ENCODE assay signal across 28 cellular contexts in genomic region chr1:115685029-115685705, GRCh38.
"Had no signal": no experiment of that assay in that cellular context is flagged by ENCODE, and none has a peak within 500 bp of the region (broad histone marks: within the 10 kb centered on the region; RNA-seq: fewer than 3 reads in every experiment).

No MANE protein-coding gene starts in this region.

- DNase-seq: activated CD4-positive, alpha-beta memory T cell treated with anti-CD3 and anti-CD28 coated beads for 36 hours; activated CD4-positive, alpha-beta T cell treated with anti-CD3 and anti-CD28 coated beads, Interleukin-2, amount 10 ng/mL, durations not matched to agents 24 days and 14 days; activated CD8-positive, alpha-beta memory T cell treated with anti-CD3 and anti-CD28 coated beads, Interleukin-2, amount 50 U/mL, for 4 hours; activated T-cell treated with anti-CD3 and anti-CD28 coated beads, Interleukin-2, amount 50 U/mL, for 1 hour; central memory CD4-positive, alpha-beta T cell; foreskin fibroblast; head of caudate nucleus; hippocampal formation; immature natural killer cell; kidney; left colon; mammary epithelial cell; naive B cell; nucleus accumbens; pancreas; psoas muscle; sigmoid colon; small intestine; stimulated activated CD4-positive, alpha-beta T cell treated with anti-CD3 and anti-CD28 coated beads, Interleukin-4, amount 100 ng/mL, for 24 hours; stomach; T-helper 9 cell; thyroid gland had no signal

- H3K27ac ChIP-seq: breast epithelium, pancreas, psoas muscle, sigmoid colon, stomach, thyroid gland, upper lobe of left lung had no signal

- H3K36me3 ChIP-seq: breast epithelium had no signal

- H3K9me3 ChIP-seq: breast epithelium, pancreas, psoas muscle, sigmoid colon, stomach, thyroid gland, upper lobe of left lung had no signal

- ATAC-seq: activated naive CD4-positive, alpha-beta T cell treated with anti-CD3 and anti-CD28 coated beads, Interleukin-2, amount 50 U/mL, for 72 hours; activated T-helper 17 cell treated with anti-CD3 and anti-CD28 coated beads, Interleukin-2, amount 50 U/mL, for 72 hours; esophagus mucosa; left colon; pancreas; psoas muscle; stimulated activated effector memory CD8-positive, alpha-beta T cell treated with anti-CD3 and anti-CD28 coated beads, Interleukin-12 subunit alpha, Interleukin-12 subunit beta, amount 100 ng/mL, for 72 hours had no signal

- H3K27me3 ChIP-seq: breast epithelium, pancreas, sigmoid colon, stomach, thyroid gland, upper lobe of left lung had no signal

- H3K4me1 ChIP-seq: breast epithelium, pancreas, upper lobe of left lung had no signal

- H3K4me3 ChIP-seq: breast epithelium, pancreas, psoas muscle, sigmoid colon, stomach, thyroid gland, upper lobe of left lung had no signal
